9 cellular contexts compared by ENCODE assay signal in genomic region chr16:75263291-75263962, GRCh38. TPM values are rescaled to one million over a fixed set of nuclear protein-coding genes. Genes with fewer than 3 reads are reported as not detected.
A peak's percentile ranks its signal among the peaks of the same experiment; 100 is the strongest.
DNase-seq lines count a peak whose midpoint lies in the region; ATAC-seq and TF ChIP-seq lines count a peak whose summit lies in the region.
"Had no signal": no experiment of that assay in that cellular context is flagged by ENCODE, and none has a peak within 500 bp of the region (broad histone marks: within the 10 kb centered on the region; RNA-seq: fewer than 3 reads in every experiment).

No MANE protein-coding gene starts in this region.

- H3T11ph ChIP-seq in H9 (ENCODE audit: low read length) = no peak overlapping the region

- TF ChIP-seq RAD21 in liver (IDR thresholded peaks at IDR 0.05) = no peak

- H3K18ac ChIP-seq in H9 (ENCODE audit: insufficient read length, low read depth, low read length) = no peak overlapping the region

- H2BK12ac ChIP-seq in H9 (ENCODE audit: insufficient read length, low read depth, low read length) = no peak overlapping the region

- H3K23me2 ChIP-seq in H9 (ENCODE audit: insufficient read length, low read depth, low read length, poor library complexity, severe bottlenecking) = peaks cover 13% of the 10 kb centered on the region

- TF ChIP-seq CTCF in H9 (conservative IDR thresholded peaks at IDR 0.05) (no peak), cardiac fibroblast (IDR thresholded peaks at IDR 0.05; ENCODE audit: low read depth, low read length) (no peak), liver (IDR thresholded peaks at IDR 0.05; ENCODE audit: low read depth, low read length, missing input control) (no peak), spleen (IDR thresholded peaks at IDR 0.05 in 8 of 11, conservative IDR thresholded peaks at IDR 0.05 in 3 of 11) (no peak), ovary (IDR thresholded peaks at IDR 0.05) (no peak)

- H2BK15ac ChIP-seq in H9 (ENCODE audit: low read depth, low read length) = no peak overlapping the region

- no peak overlapping the region for H3K4me2 ChIP-seq in H9 (ENCODE audit: insufficient read depth, insufficient read length, low read length)

- no peak for TF ChIP-seq EP300 in ovary (IDR thresholded peaks at IDR 0.05)

- H3K79me2 ChIP-seq in H9 (ENCODE audit: insufficient read depth, low read length) = peaks cover 28% of the 10 kb centered on the region; the same call in 1 of the 2 replicates

- H3K56ac ChIP-seq in H9 (ENCODE audit: insufficient read length, low read depth, low read length) = no peak overlapping the region

- no peaks in the 10 kb centered on the region for H3K27me3 Mint-ChIP-seq in H9 (ENCODE audit: low read depth)

- no peak overlapping the region for H2BK120ac ChIP-seq in H9 (ENCODE audit: low read depth, low read length, poor library complexity, severe bottlenecking)

- H2BK20ac ChIP-seq in H9 (ENCODE audit: low read depth, low read length, poor library complexity, severe bottlenecking) = no peak overlapping the region

- H3K4me1 Mint-ChIP-seq in H9 = peaks cover 43 to 44% of the 10 kb centered on the region in 2 experiments

- H3K23ac ChIP-seq in H9 (ENCODE audit: insufficient read length, low read depth, low read length) = no peak overlapping the region

- H3K9me3 ChIP-seq in H9 (ENCODE audit: control insufficient read depth, low read depth, low read length) (no peaks in the 10 kb centered on the region), liver (ENCODE audit: control insufficient read depth in 4 of 4, low read length in 3 of 4) (no peaks in the 10 kb centered on the region), spleen (no peaks in the 10 kb centered on the region), ovary (no peaks in the 10 kb centered on the region)

- ATAC-seq in GM18502 (IDR thresholded peaks at IDR 0.05; ENCODE audit: poor library complexity, unreplicated experiment) = no peak

- H2AK5ac ChIP-seq in H9 (ENCODE audit: insufficient read length, low read length) = no peak overlapping the region

- no peaks in the 10 kb centered on the region for H3K36me3 ChIP-seq in liver (ENCODE audit: control insufficient read depth in 4 of 4, insufficient read depth in 3 of 4, low read depth in 1 of 4, low read length in 3 of 4)
- no peaks in the 10 kb centered on the region for H3K36me3 ChIP-seq in spleen
- H3K36me3 ChIP-seq in ovary = no peaks in the 10 kb centered on the region

- H4K5ac ChIP-seq in H9 (ENCODE audit: insufficient read length, low read depth, low read length) = no peak overlapping the region

- WGBS in H9 (ENCODE audit: extremely low coverage, insufficient read length, low lambda C conversion rate) = no CpG with 5 or more reads among the region's 14 CpGs
- 73% methylated on average over 14 of the region's 14 CpGs for WGBS in liver
- 48 to 77% (median 66%) methylated on average over 11 to 14 of the region's 14 CpGs for WGBS in spleen, 5 donors
- 58 to 62% (median 60%) methylated on average over 14 of the region's 14 CpGs for WGBS in ovary, 3 donors

- peak overlapping the region in 2 of 3 experiments; percentile 58 to 83; a peak in 1 of 7 replicates for H3K27ac Mint-ChIP-seq in H9

- no peak overlapping the region for H4K91ac ChIP-seq in H9 (ENCODE audit: insufficient read length, low read depth, low read length)

- H3K36me3 Mint-ChIP-seq in H9 (ENCODE audit: insufficient read depth in 1 of 3, low read depth in 3 of 3) = peaks cover 5 to 9% (median 6%) of the 10 kb centered on the region in 3 experiments; a peak in 5 of 7 replicates

- H3K27me3 ChIP-seq in H9 (ENCODE audit: insufficient read depth, low read length) (no peaks in the 10 kb centered on the region), liver (ENCODE audit: control insufficient read depth in 4 of 4, insufficient read depth in 4 of 4, low read length in 3 of 4) (no peaks in the 10 kb centered on the region), spleen (replicated peaks in 1 of 7) (peaks cover 0 to 86% (median 20%) of the 10 kb centered on the region in 7 donors), ovary (no peaks in the 10 kb centered on the region)

- H3K4me3 ChIP-seq in cardiac fibroblast (replicated peaks in 1 of 2; ENCODE audit: low read depth in 2 of 2, low read length in 2 of 2) (peak overlapping the region; percentile 15 to 96), liver (ENCODE audit: low read depth in 1 of 3, low read length in 3 of 3) (peak overlapping the region in 1 of 3 donors; percentile 19), spleen (peak overlapping the region in 6 of 8 donors; percentile 51 to 83 (median 62)), ovary (no peak overlapping the region)

- TF ChIP-seq POLR2A in spleen (IDR thresholded peaks at IDR 0.05) (no peak), ovary (IDR thresholded peaks at IDR 0.05) (no peak)

- no peak overlapping the region for H2BK5ac ChIP-seq in H9 (ENCODE audit: insufficient read length, low read length)

- H3K9ac ChIP-seq in H9 (ENCODE audit: extremely low read depth, insufficient read length, low read length) (no peak overlapping the region), liver (ENCODE audit: low read depth in 1 of 2, low read length in 2 of 2) (peak overlapping the region; percentile 1 to 19)

- H3K27ac ChIP-seq in H9 (ENCODE audit: insufficient read length, low read depth, low read length) (no peak overlapping the region), liver (ENCODE audit: low read depth in 1 of 2, low read length in 2 of 2) (peak overlapping the region; percentile 88 to 97), spleen (peak overlapping the region in 7 of 8 donors; percentile 89 to 97 (median 92)), ovary (peak overlapping the region in 1 of 2 donors; percentile 78)

- peaks cover 6% of the 10 kb centered on the region for H4K20me1 ChIP-seq in H9 (ENCODE audit: control insufficient read depth, insufficient read depth, insufficient read length)

- peak overlapping the region; percentile 25 to 88; a peak in 4 of 5 replicates for H3K4me3 Mint-ChIP-seq in H9

- no peak overlapping the region for H4K8ac ChIP-seq in H9 (replicated peaks; ENCODE audit: insufficient read length, low read depth, low read length)

- peaks cover 10% of the 10 kb centered on the region for H3K79me1 ChIP-seq in H9 (ENCODE audit: insufficient read depth, low read depth, low read length, poor library complexity, severe bottlenecking)

- peak; percentile 27 for DNase-seq in H9
- no peak for DNase-seq in cardiac fibroblast (ENCODE audit: low read depth in 2 of 2)
- DNase-seq in spleen = no peak
- no peak for DNase-seq in RKO (ENCODE audit: low spot score)
- DNase-seq in ovary = no peak
- no peak for DNase-seq in central memory CD4-positive, alpha-beta T cell
- DNase-seq: GDM1 had no signal

- H3K14ac ChIP-seq in H9 (ENCODE audit: insufficient read depth, low read length) = no peak overlapping the region

- H2AFZ ChIP-seq in H9 (ENCODE audit: low read length) = no peak overlapping the region

- intact Hi-C loops in spleen (cut with DNase I; ENCODE audit: low total_unique reads) = no loop called here
- intact Hi-C loops in ovary (cut with DNase I) = no loop called here

- H3K4me1 ChIP-seq in H9 (ENCODE audit: insufficient read depth, low read length) = peaks cover 2% of the 10 kb centered on the region; the same call in 1 of the 2 replicates
- H3K4me1 ChIP-seq in liver (ENCODE audit: control insufficient read depth in 4 of 4, insufficient read depth in 4 of 4, low read length in 3 of 4) = peaks cover 25 to 51% (median 42%) of the 10 kb centered on the region in 4 donors
- H3K4me1 ChIP-seq in spleen = peaks cover 28 to 95% (median 56%) of the 10 kb centered on the region in 6 donors
- H3K4me1 ChIP-seq in ovary (ENCODE audit: insufficient read depth) = peaks cover 38% of the 10 kb centered on the region

- no peak overlapping the region for H3K4ac ChIP-seq in H9 (ENCODE audit: low read depth, low read length)

- H3K9me3 Mint-ChIP-seq in H9 = no peaks in the 10 kb centered on the region

TF ChIP-seq in liver, 16 proteins besides CTCF, POLR2A, EP300 and RAD21 (continues in another document):
- TF ChIP-seq TAF1 (conservative IDR thresholded peaks at IDR 0.05) (no peak), ATF3 (IDR thresholded peaks at IDR 0.05) (no peak), FOXA2 (IDR thresholded peaks at IDR 0.05) (no peak), HNF4A (conservative IDR thresholded peaks at IDR 0.05) (no peak), GABPA (IDR thresholded peaks at IDR 0.05 in 1 of 2, conservative IDR thresholded peaks at IDR 0.05 in 1 of 2) (no peak), HNF4G (IDR thresholded peaks at IDR 0.05) (no peak), JUND (IDR thresholded peaks at IDR 0.05) (no peak), EGR1 (IDR thresholded peaks at IDR 0.05; ENCODE audit: low read depth in 2 of 2) (no peak), NR2F2 (IDR thresholded peaks at IDR 0.05) (no peak), SP1 (IDR thresholded peaks at IDR 0.05) (no peak), MAX (IDR thresholded peaks at IDR 0.05) (no peak)

RNA-seq across cellular contexts. Expression of gene BCAR1, which starts 12.0 kb away (rescaled TPM):
- 97.1 and 102 TPM in 2 replicates for total RNA-seq in H9 (2021)
- total RNA-seq in liver = 10 to 100 TPM; 10.1 to 32.2 TPM
- 10 to 100 TPM; 11.3 to 29.0 TPM for polyA plus RNA-seq in liver
- total RNA-seq in spleen = 100 to 1,000 TPM in 3 of 7 donors, 10 to 100 TPM in 4; 62.2 to 164 (median 79.8) TPM
- 10 to 100 TPM; 14.6 to 71.2 (median 29.7) TPM for polyA plus RNA-seq in spleen
- total RNA-seq in ovary = 10 to 100 TPM; 22.2 to 90.2 (median 47.4) TPM
- 10 to 100 TPM in 1 of 2 donors, 1 to 10 TPM in 1; 2.4 to 30.3 TPM for polyA plus RNA-seq in ovary

RNA-seq across cellular contexts. Expression of gene CTRB1, which starts 44.6 kb away (rescaled TPM):
- total RNA-seq in H9 (2021) (not detected in 2 replicates), liver (not detected), spleen (10 to 100 TPM in 1 of 7 donors, 1 to 10 TPM in 4, not detected in 2; 2.2 to 25.2 (median 4.4) TPM), ovary (10 to 100 TPM in 2 of 7 donors, 1 to 10 TPM in 1, under 1 TPM in 2, not detected in 2; 0.67 to 14.7 (median 3.1) TPM)
- polyA plus RNA-seq in liver (not detected), spleen (1 to 10 TPM in 2 of 3 donors, under 1 TPM in 1; 0.59 to 2.7 (median 1.5) TPM), ovary (not detected)

RNA-seq across cellular contexts. Expression of gene CTRB2, which starts 56.5 kb away (rescaled TPM):
- total RNA-seq in H9 (2021) (not detected in 2 replicates), liver (under 1 TPM in 1 of 2 donors, not detected in 1; 0.33 TPM), spleen (10 to 100 TPM in 1 of 7 donors, 1 to 10 TPM in 5, not detected in 1; 1.3 to 11.8 (median 3.7) TPM), ovary (10 to 100 TPM in 2 of 7 donors, 1 to 10 TPM in 1, under 1 TPM in 1, not detected in 3; 0.62 to 28.7 (median 11.6) TPM)
- polyA plus RNA-seq in liver (under 1 TPM in 1 of 2 donors, not detected in 1; 0.09 TPM), spleen (1 to 10 TPM in 2 of 3 donors, under 1 TPM in 1; 0.58 to 1.3 (median 1.2) TPM), ovary (1 to 10 TPM in 1 of 2 donors, not detected in 1; 1.1 TPM)
